ENCODE assay signal across 23 cellular contexts in genomic region chr11:119512373-119512772, GRCh38.
A peak's percentile ranks its signal among the peaks of the same experiment; 100 is the strongest.
DNase-seq lines count a peak whose midpoint lies in the region; ATAC-seq and TF ChIP-seq lines count a peak whose summit lies in the region.
"Had no signal": no experiment of that assay in that cellular context is flagged by ENCODE, and none has a peak within 500 bp of the region (broad histone marks: within the 10 kb centered on the region; RNA-seq: fewer than 3 reads in every experiment).

No MANE protein-coding gene starts in this region.

- H3K27me3 ChIP-seq in WERI-Rb-1 (ENCODE audit: insufficient read depth, low read depth, severe bottlenecking), result no peaks in the 10 kb centered on the region
- peaks cover 0 to 23% of the 10 kb centered on the region in 2 donors for H3K27me3 ChIP-seq in left lung
- H3K27me3 ChIP-seq: SJCRH30, vagina had no signal

- intact Hi-C loops in left lung (cut with DNase I), result no loop called here

- DNase-seq in activated naive CD8-positive, alpha-beta T cell treated with anti-CD3 and anti-CD28 coated beads, Interleukin-2, amount 50 U/mL, for 24 hours, result peak; percentile 8
- no peak for DNase-seq in activated naive CD8-positive, alpha-beta T cell treated with anti-CD3 and anti-CD28 coated beads for 36 hours
- DNase-seq in WERI-Rb-1 (no peak), left lung (no peak), HUDEP-2 (lab: John Stamatoyannopoulos, UW; ENCODE audit: unreplicated experiment in 76 of 76) (no peak), C1 segment of cervical spinal cord (lab: John Stamatoyannopoulos, UW) (no peak)
- DNase-seq in stimulated activated CD4-positive, alpha-beta T cell treated with anti-CD3 and anti-CD28 coated beads, Interleukin-2, amount 100 ng/mL, for 24 hours, result no peak
- DNase-seq: activated CD4-positive, alpha-beta memory T cell treated with anti-CD3 and anti-CD28 coated beads for 36 hours; CD4-positive, alpha-beta T cell; DMS79; effector memory CD8-positive, alpha-beta T cell; H9; Kasumi-1; NCI-H1092; NCI-H2171 treated with DMSO at 0.1 percent for 48 hours; NCI-H774; SJCRH30; stimulated activated CD4-positive, alpha-beta T cell treated with anti-CD3 and anti-CD28 coated beads, Interleukin-4, amount 100 ng/mL, for 24 hours had no signal

- H3K27ac ChIP-seq in WERI-Rb-1, result peak overlapping the region; percentile 80
- H3K27ac ChIP-seq in left lung, result no peak overlapping the region
- H3K27ac ChIP-seq: neutrophil, SJCRH30, vagina had no signal

- H3K36me3 ChIP-seq in WERI-Rb-1 (no peaks in the 10 kb centered on the region), left lung (no peaks in the 10 kb centered on the region)
- H3K36me3 ChIP-seq: neutrophil, SJCRH30, vagina had no signal

- no peaks in the 10 kb centered on the region for H3K9me3 ChIP-seq in WERI-Rb-1 (ENCODE audit: severe bottlenecking)
- no peaks in the 10 kb centered on the region for H3K9me3 ChIP-seq in left lung
- H3K9me3 ChIP-seq: neutrophil, SJCRH30, vagina had no signal

- H3K27ac Mint-ChIP-seq in activated naive CD8-positive, alpha-beta T cell treated with anti-CD3 and anti-CD28 coated beads, Interleukin-2, amount 50 U/mL, for 24 hours, result no peak overlapping the region
- H3K27ac Mint-ChIP-seq in activated naive CD8-positive, alpha-beta T cell treated with anti-CD3 and anti-CD28 coated beads for 36 hours, result no peak overlapping the region
- H3K27ac Mint-ChIP-seq: activated CD4-positive, alpha-beta memory T cell treated with anti-CD3 and anti-CD28 coated beads for 36 hours; activated naive CD4-positive, alpha-beta T cell treated with anti-CD3 and anti-CD28 coated beads, Interleukin-2, amount 50 U/mL, for 24 hours; CD4-positive, alpha-beta T cell; effector memory CD8-positive, alpha-beta T cell had no signal

- peak; percentile 30 for ATAC-seq in activated naive CD8-positive, alpha-beta T cell treated with anti-CD3 and anti-CD28 coated beads, Interleukin-2, amount 50 U/mL, for 24 hours
- ATAC-seq in HG02588 (IDR thresholded peaks at IDR 0.05; ENCODE audit: unreplicated experiment) (peak; percentile 37), left lung (no peak)
- ATAC-seq: effector memory CD8-positive, alpha-beta T cell had no signal

- H3K4me1 ChIP-seq in left lung, result peaks cover 0 to 8% of the 10 kb centered on the region in 2 donors
- H3K4me1 ChIP-seq: vagina had no signal

- TF ChIP-seq CTCF in WERI-Rb-1 (IDR thresholded peaks at IDR 0.05; ENCODE audit: low read depth, low read length) (no peak), left lung (IDR thresholded peaks at IDR 0.05) (no peak)

- no peaks in the 10 kb centered on the region for H3K9me3 Mint-ChIP-seq in activated naive CD8-positive, alpha-beta T cell treated with anti-CD3 and anti-CD28 coated beads, Interleukin-2, amount 50 U/mL, for 24 hours
- peaks cover 1% of the 10 kb centered on the region for H3K9me3 Mint-ChIP-seq in activated naive CD8-positive, alpha-beta T cell treated with anti-CD3 and anti-CD28 coated beads for 36 hours
- H3K9me3 Mint-ChIP-seq: activated CD4-positive, alpha-beta memory T cell treated with anti-CD3 and anti-CD28 coated beads for 36 hours; activated naive CD4-positive, alpha-beta T cell treated with anti-CD3 and anti-CD28 coated beads, Interleukin-2, amount 50 U/mL, for 24 hours; CD4-positive, alpha-beta T cell; effector memory CD8-positive, alpha-beta T cell had no signal

- H3K4me3 Mint-ChIP-seq in activated naive CD8-positive, alpha-beta T cell treated with anti-CD3 and anti-CD28 coated beads, Interleukin-2, amount 50 U/mL, for 24 hours, result no peak overlapping the region
- H3K4me3 Mint-ChIP-seq in activated naive CD8-positive, alpha-beta T cell treated with anti-CD3 and anti-CD28 coated beads for 36 hours, result no peak overlapping the region
- H3K4me3 Mint-ChIP-seq: activated CD4-positive, alpha-beta memory T cell treated with anti-CD3 and anti-CD28 coated beads for 36 hours; activated naive CD4-positive, alpha-beta T cell treated with anti-CD3 and anti-CD28 coated beads, Interleukin-2, amount 50 U/mL, for 24 hours; CD4-positive, alpha-beta T cell; effector memory CD8-positive, alpha-beta T cell; H9 had no signal

- peaks cover 31% of the 10 kb centered on the region for H3K4me1 Mint-ChIP-seq in activated naive CD8-positive, alpha-beta T cell treated with anti-CD3 and anti-CD28 coated beads, Interleukin-2, amount 50 U/mL, for 24 hours
- peaks cover 16% of the 10 kb centered on the region for H3K4me1 Mint-ChIP-seq in activated naive CD8-positive, alpha-beta T cell treated with anti-CD3 and anti-CD28 coated beads for 36 hours
- H3K4me1 Mint-ChIP-seq: activated naive CD4-positive, alpha-beta T cell treated with anti-CD3 and anti-CD28 coated beads, Interleukin-2, amount 50 U/mL, for 24 hours had no signal

- H3K4me3 ChIP-seq in WERI-Rb-1 (ENCODE audit: low read depth, low read length) (no peak overlapping the region), left lung (no peak overlapping the region)
- H3K4me3 ChIP-seq: SJCRH30, smooth muscle cell, vagina had no signal

- H3K36me3 Mint-ChIP-seq in activated naive CD8-positive, alpha-beta T cell treated with anti-CD3 and anti-CD28 coated beads, Interleukin-2, amount 50 U/mL, for 24 hours (ENCODE audit: low read depth), result no peaks in the 10 kb centered on the region
- no peaks in the 10 kb centered on the region for H3K36me3 Mint-ChIP-seq in activated naive CD8-positive, alpha-beta T cell treated with anti-CD3 and anti-CD28 coated beads for 36 hours
- H3K36me3 Mint-ChIP-seq: activated CD4-positive, alpha-beta memory T cell treated with anti-CD3 and anti-CD28 coated beads for 36 hours; activated naive CD4-positive, alpha-beta T cell treated with anti-CD3 and anti-CD28 coated beads, Interleukin-2, amount 50 U/mL, for 24 hours had no signal

- peaks cover 14% of the 10 kb centered on the region for H3K27me3 Mint-ChIP-seq in activated naive CD8-positive, alpha-beta T cell treated with anti-CD3 and anti-CD28 coated beads, Interleukin-2, amount 50 U/mL, for 24 hours
- peaks cover 17% of the 10 kb centered on the region for H3K27me3 Mint-ChIP-seq in activated naive CD8-positive, alpha-beta T cell treated with anti-CD3 and anti-CD28 coated beads for 36 hours
